20 cellular contexts compared by ENCODE assay signal in genomic region chr1:19137158-19137557, GRCh38.
"Had no signal": no experiment of that assay in that cellular context is flagged by ENCODE, and none has a peak within 500 bp of the region (broad histone marks: within the 10 kb centered on the region; RNA-seq: fewer than 3 reads in every experiment).

No MANE protein-coding gene starts in this region.

- H3K4me3 ChIP-seq: MG63, SJSA1, SK-N-MC had no signal

- H3K27me3 ChIP-seq: MG63, SJSA1 had no signal

- H3K27ac ChIP-seq: SJSA1, SK-N-MC had no signal

- H3K9me3 ChIP-seq: SJSA1 had no signal

- DNase-seq: Karpas-422, KG1, MG63, NCI-H1092, NCI-H1105 treated with DMSO at 0.1 percent for 48 hours, NCI-H1417 treated with DMSO at 0.1 percent for 48 hours, NCI-H146, NCI-H1694 treated with DMSO at 0.1 percent for 48 hours, NCI-H1930, NCI-H2081, NCI-H2107, NCI-H2227 treated with DMSO at 0.1 percent for 48 hours, NCI-H524, NCI-H526 treated with DMSO at 0.1 percent for 48 hours, NCI-H774, Right ventricle myocardium superior, RPMI8226, SIG-M5 had no signal

- H3K4me1 ChIP-seq: SJSA1 had no signal
